8 cellular contexts compared by ENCODE assay signal in genomic region chr11:46674463-46675287, GRCh38. TPM values are rescaled to one million over a fixed set of nuclear protein-coding genes. Genes with fewer than 3 reads are reported as not detected.
DNase-seq lines count a peak whose midpoint lies in the region; ATAC-seq, FAIRE-seq and TF ChIP-seq lines count a peak whose summit lies in the region.

No MANE protein-coding gene starts in this region.

- TF ChIP-seq EP300 in esophagus muscularis mucosa (IDR thresholded peaks at IDR 0.05): no peak

- H3K36me3 ChIP-seq in H7 (replicated peaks; ENCODE audit: control insufficient read depth, insufficient read depth, low read length) (peaks cover 19% of the 10 kb centered on the region), esophagus muscularis mucosa (peaks cover 54 to 78% (median 75%) of the 10 kb centered on the region in 4 donors)

- H3K9me3 Mint-ChIP-seq in osteocyte (ENCODE audit: unreplicated experiment): no peaks in the 10 kb centered on the region

- H3K9me3 ChIP-seq in esophagus muscularis mucosa: no peaks in the 10 kb centered on the region

- H3K27ac Mint-ChIP-seq in osteocyte (ENCODE audit: unreplicated experiment): peak overlapping the region; percentile 70

- H3K4me3 Mint-ChIP-seq in osteocyte (ENCODE audit: unreplicated experiment): no peak overlapping the region

- no peak overlapping the region for H3K4me3 ChIP-seq in H7 (ENCODE audit: insufficient read depth, low read depth, low read length)
- H3K4me3 ChIP-seq in esophagus muscularis mucosa: no peak overlapping the region

- FAIRE-seq in frontal cortex (lab: Jason Lieb, UNC): no peak

- no peaks in the 10 kb centered on the region for H3K27me3 Mint-ChIP-seq in osteocyte (ENCODE audit: unreplicated experiment)

- DNase-seq in H7 (peak; percentile 96), SKM-1 treated with dmso at 0.1 percent for 144 hours (lab: John Stamatoyannopoulos, UW; ENCODE audit: unreplicated experiment) (peak; percentile 68), esophagus muscularis mucosa (ENCODE audit: extremely low spot score) (no peak), osteocyte (ENCODE audit: extremely low spot score, unreplicated experiment) (no peak), cerebellum (ENCODE audit: low spot score) (no peak), frontal cortex (ENCODE audit: low spot score in 2 of 2) (no peak)

- H3K4me1 Mint-ChIP-seq in osteocyte (ENCODE audit: unreplicated experiment): peaks cover 15% of the 10 kb centered on the region

- WGBS in esophagus muscularis mucosa: 49% methylated on average over 12 of the region's 12 CpGs

- peak overlapping the region; percentile 68 to 82 (median 77) for H3K27ac ChIP-seq in esophagus muscularis mucosa (replicated peaks in 1 of 4)

- TF ChIP-seq CTCF in esophagus muscularis mucosa (IDR thresholded peaks at IDR 0.05): no peak
- TF ChIP-seq CTCF in osteocyte (IDR thresholded peaks at IDR 0.05): no peak

- peaks cover 31 to 46% (median 38%) of the 10 kb centered on the region in 4 donors for H3K4me1 ChIP-seq in esophagus muscularis mucosa

- no peak for TF ChIP-seq POLR2A in esophagus muscularis mucosa (IDR thresholded peaks at IDR 0.05; ENCODE audit: low read depth)

- no peak for ATAC-seq in GM18909 (IDR thresholded peaks at IDR 0.05; ENCODE audit: poor library complexity, unreplicated experiment)
- no peak for ATAC-seq in GM21737 (IDR thresholded peaks at IDR 0.05; ENCODE audit: unreplicated experiment)

- H3K27me3 ChIP-seq in H7 (ENCODE audit: control insufficient read depth, insufficient read depth, low read length) (no peaks in the 10 kb centered on the region), esophagus muscularis mucosa (no peaks in the 10 kb centered on the region)

- peaks cover 24% of the 10 kb centered on the region for H3K36me3 Mint-ChIP-seq in osteocyte (ENCODE audit: unreplicated experiment)

- intact Hi-C loops in esophagus muscularis mucosa (cut with DNase I): no loop called here

RNA-seq across cellular contexts. Expression of gene ARHGAP1, which starts 25.7 kb away (rescaled TPM):
- 27.5 and 30.8 TPM in 2 replicates for total RNA-seq in H7 (2014; rRNA removed; shearing (Covaris generic))
- total RNA-seq in esophagus muscularis mucosa (100 to 1,000 TPM in 2 of 4 donors, 10 to 100 TPM in 2; 73.1 to 139 (median 92.3) TPM), osteocyte (97.2 and 98.1 TPM in 2 replicates), cerebellum (21.1 TPM), frontal cortex (13.5 TPM)

RNA-seq across cellular contexts. Expression of gene ZNF408, which starts 26.2 kb away (rescaled TPM):
- total RNA-seq in H7 (2014; rRNA removed; shearing (Covaris generic)): 20.6 and 23.1 TPM in 2 replicates
- total RNA-seq in esophagus muscularis mucosa (10 to 100 TPM in 2 of 4 donors, 1 to 10 TPM in 2; 7.1 to 12.6 (median 10.3) TPM), osteocyte (11.2 and 14.5 TPM in 2 replicates), cerebellum (4.5 TPM), frontal cortex (4.5 TPM)

RNA-seq across cellular contexts. Expression of gene F2, which starts 44.3 kb away (rescaled TPM):
- 0.33 TPM in 1 of 2 replicates, not detected in the other for total RNA-seq in H7 (2014; rRNA removed; shearing (Covaris generic))
- 1 to 10 TPM in 1 of 4 donors, under 1 TPM in 1, not detected in 2; 0.42 to 1.1 TPM for total RNA-seq in esophagus muscularis mucosa
- 0.19 TPM in 1 of 2 replicates, not detected in the other for total RNA-seq in osteocyte
- total RNA-seq in cerebellum: 0.18 TPM
- total RNA-seq in frontal cortex: not detected

RNA-seq across cellular contexts. Expression of gene ATG13, which starts 57.3 kb away (rescaled TPM):
- 60.0 and 63.5 TPM in 2 replicates for total RNA-seq in H7 (2014; rRNA removed; shearing (Covaris generic))
- total RNA-seq in esophagus muscularis mucosa (10 to 100 TPM; 68.7 to 74.3 (median 72.1) TPM), osteocyte (87.2 and 88.6 TPM in 2 replicates), cerebellum (56.9 TPM), frontal cortex (47.7 TPM)

RNA-seq across cellular contexts. Expression of gene HARBI1, which starts 57.6 kb away (rescaled TPM):
- total RNA-seq in H7 (2014; rRNA removed; shearing (Covaris generic)): 3.9 TPM in 2 replicates
- 1 to 10 TPM; 2.5 to 3.3 (median 3.0) TPM for total RNA-seq in esophagus muscularis mucosa
- total RNA-seq in osteocyte: 6.1 and 6.7 TPM in 2 replicates
- total RNA-seq in cerebellum: 5.2 TPM
- total RNA-seq in frontal cortex: 7.7 TPM

Comparison
In these comparisons a context has a peak if more than half of its experiments do, and no peak if none do; other contexts are left out.
1. DNase-seq: peak in H7 (single experiment) and SKM-1 treated with dmso at 0.1 percent for 144 hours (single experiment); none in esophagus muscularis mucosa (single experiment), osteocyte (single experiment), cerebellum (single experiment) and frontal cortex (0 of 2).